ENCODE assay signal across 15 cellular contexts in genomic region chr1:214447557-214447871, GRCh38.
DNase-seq lines count a peak whose midpoint lies in the region; ATAC-seq and TF ChIP-seq lines count a peak whose summit lies in the region.
"Had no signal": no experiment of that assay in that cellular context is flagged by ENCODE, and none has a peak within 500 bp of the region (broad histone marks: within the 10 kb centered on the region; RNA-seq: fewer than 3 reads in every experiment).

No MANE protein-coding gene starts in this region.

- H3K27ac Mint-ChIP-seq in endodermal cell: peak overlapping the region; percentile 97
- H3K27ac Mint-ChIP-seq: CD8-positive, alpha-beta memory T cell had no signal

- no peak for ATAC-seq in HG03045 (IDR thresholded peaks at IDR 0.05; ENCODE audit: unreplicated experiment)
- no peak for ATAC-seq in GM21717 (IDR thresholded peaks at IDR 0.05; ENCODE audit: unreplicated experiment)

- H3K79me2 ChIP-seq in PC-9 (ENCODE audit: low read depth): peaks cover 25% of the 10 kb centered on the region; the same call in 1 of the 2 replicates
- peaks cover 61% of the 10 kb centered on the region for H3K79me2 ChIP-seq in osteoblast (ENCODE audit: insufficient read depth, low read length)

- H4K20me1 ChIP-seq in PC-9 (ENCODE audit: insufficient read depth) (no peaks in the 10 kb centered on the region), osteoblast (ENCODE audit: insufficient read depth, low read length) (no peaks in the 10 kb centered on the region)

- BruUV-seq in PC-9 (replicated peaks; lab: Mats Ljungman, UMichigan): no TSS peak

- no peaks in the 10 kb centered on the region for H3K9me3 Mint-ChIP-seq in endodermal cell
- H3K9me3 Mint-ChIP-seq: CD8-positive, alpha-beta memory T cell had no signal

- H3K4me2 ChIP-seq in PC-9 (peak overlapping the region; percentile 79), osteoblast (ENCODE audit: insufficient read depth, low read length) (peak overlapping the region; percentile 76)

- CTCF ChIA-PET in PC-9 (lab: Charles Lee): interaction anchor here (0.6 kb wide), 2 partner anchors 8 to 79 kb away, joined by 3 to 4 read pairs; no protein-coding TSS in a partner anchor

- H3K36me3 Mint-ChIP-seq in endodermal cell (ENCODE audit: low read depth): peaks cover 23% of the 10 kb centered on the region
- H3K36me3 Mint-ChIP-seq: CD8-positive, alpha-beta memory T cell had no signal

- peak overlapping the region; percentile 23 for H3K9ac ChIP-seq in ES-I3 (ENCODE audit: low read depth, low read length)
- peak overlapping the region; percentile 65 for H3K9ac ChIP-seq in endodermal cell (ENCODE audit: extremely low read depth, low read length, poor library complexity, severe bottlenecking)

- DNase-seq in PC-9 (peak in 1 of 2 experiments; percentile 58), endodermal cell (no peak), osteoblast (ENCODE audit: insufficient read length, low spot score, missing footprints) (no peak), NCI-H1417 treated with DMSO at 0.1 percent for 48 hours (lab: John Stamatoyannopoulos, UW) (no peak), caudate nucleus (lab: John Stamatoyannopoulos, UW) (no peak)
- DNase-seq: activated CD4-positive, alpha-beta T cell treated with anti-CD3 and anti-CD28 coated beads for 4 hours; activated effector memory CD4-positive, alpha-beta T cell treated with anti-CD3 and anti-CD28 coated beads, Interleukin-2, amount 50 U/mL, for 16 hours; CD8-positive, alpha-beta memory T cell; NCI-H510A treated with DMSO at 0.1 percent for 48 hours; SIG-M5; stimulated activated CD4-positive, alpha-beta T cell treated with anti-CD3 and anti-CD28 coated beads, Interleukin-4, amount 100 ng/mL, for 24 hours had no signal

- H3K27ac ChIP-seq in PC-9 (peak overlapping the region; percentile 90), endodermal cell (ENCODE audit: low read depth, low read length) (peak overlapping the region; percentile 75), osteoblast (ENCODE audit: low read depth, low read length) (peak overlapping the region; percentile 96), caudate nucleus (ENCODE audit: low read depth, low read length) (no peak overlapping the region)

- no peaks in the 10 kb centered on the region for H3K27me3 Mint-ChIP-seq in endodermal cell (ENCODE audit: insufficient read depth)

- peaks cover 71% of the 10 kb centered on the region for H3K4me1 Mint-ChIP-seq in endodermal cell
- H3K4me1 Mint-ChIP-seq: CD8-positive, alpha-beta memory T cell had no signal

- H3K36me3 ChIP-seq in ES-I3 (ENCODE audit: insufficient read depth, low read length) (peaks cover 3% of the 10 kb centered on the region; the same call in 1 of the 2 replicates), PC-9 (ENCODE audit: low read depth) (no peaks in the 10 kb centered on the region), endodermal cell (ENCODE audit: control insufficient read depth, insufficient read depth, low read length) (peaks cover 26% of the 10 kb centered on the region), osteoblast (ENCODE audit: insufficient read depth, low read length) (peaks cover 37% of the 10 kb centered on the region)

- no peak for TF ChIP-seq CTCF in PC-9 (conservative IDR thresholded peaks at IDR 0.05)
- TF ChIP-seq CTCF in endodermal cell (conservative IDR thresholded peaks at IDR 0.05): no peak
- no peak for TF ChIP-seq CTCF in osteoblast (IDR thresholded peaks at IDR 0.05; ENCODE audit: extremely low read depth, low read depth, low read length)

- H3K9me3 ChIP-seq in ES-I3 (ENCODE audit: control insufficient read depth, insufficient read depth, low read length): no peaks in the 10 kb centered on the region
- no peaks in the 10 kb centered on the region for H3K9me3 ChIP-seq in PC-9 (ENCODE audit: insufficient read depth, low read depth)
- no peaks in the 10 kb centered on the region for H3K9me3 ChIP-seq in endodermal cell (ENCODE audit: control insufficient read depth, low read length)
- no peaks in the 10 kb centered on the region for H3K9me3 ChIP-seq in osteoblast (ENCODE audit: low read depth, low read length)

- intact Hi-C loops in PC-9 (cut with micrococcal nuclease; ENCODE audit: unreplicated experiment): loop anchor here (1.0 to 10.0 kb wide), 10 partner anchors 20 to 1117 kb away; partner anchors contain the start of genes KCTD3 and PTPN14

- peaks cover 45% of the 10 kb centered on the region for H3F3A ChIP-seq in PC-9 (ENCODE audit: insufficient read depth, low read depth)

- POLR2A ChIA-PET in PC-9 (lab: Charles Lee; ENCODE audit: unreplicated experiment): interaction anchor here (0.6 kb wide), 1 partner anchor 46 kb away, joined by 7 read pairs; no protein-coding TSS in a partner anchor

- H3K4me1 ChIP-seq in ES-I3 (ENCODE audit: insufficient read depth, low read length): peaks cover 47% of the 10 kb centered on the region
- peaks cover 53% of the 10 kb centered on the region for H3K4me1 ChIP-seq in PC-9 (replicated peaks; ENCODE audit: insufficient read depth)
- H3K4me1 ChIP-seq in endodermal cell (ENCODE audit: control insufficient read depth, insufficient read depth, low read length): peaks cover 27% of the 10 kb centered on the region
- H3K4me1 ChIP-seq in osteoblast (ENCODE audit: insufficient read depth, low read length): peaks cover 77% of the 10 kb centered on the region

- H3K27me3 ChIP-seq in PC-9 (ENCODE audit: insufficient read depth, low read depth) (no peaks in the 10 kb centered on the region), endodermal cell (ENCODE audit: control insufficient read depth, insufficient read depth, low read length, poor library complexity, severe bottlenecking) (no peaks in the 10 kb centered on the region), osteoblast (ENCODE audit: insufficient read depth, low read length) (no peaks in the 10 kb centered on the region)

- H3K4me3 ChIP-seq in PC-9: peak overlapping the region; percentile 44; the same call in 1 of the 2 replicates
- H3K4me3 ChIP-seq in endodermal cell (ENCODE audit: low read length): peak overlapping the region; percentile 60
- H3K4me3 ChIP-seq in osteoblast (ENCODE audit: insufficient read depth, low read length): peak overlapping the region; percentile 37
- H3K4me3 ChIP-seq: lung had no signal

- H3K9me2 ChIP-seq in PC-9 (ENCODE audit: insufficient read depth): no peaks in the 10 kb centered on the region

- H2AFZ ChIP-seq in PC-9 (no peak overlapping the region), osteoblast (ENCODE audit: low read length) (no peak overlapping the region)

- H3K4me3 Mint-ChIP-seq in endodermal cell: peak overlapping the region; percentile 39
- H3K4me3 Mint-ChIP-seq: CD8-positive, alpha-beta memory T cell had no signal

- WGBS in endodermal cell (ENCODE audit: insufficient coverage in 1 of 2, insufficient read length in 1 of 2), 2 experiments: 56 to 100% methylated on average over 1 to 2 of the region's 2 CpGs
